Comparison of ENCODE assay signal across 9 cellular contexts in the genomic region with DNA sequence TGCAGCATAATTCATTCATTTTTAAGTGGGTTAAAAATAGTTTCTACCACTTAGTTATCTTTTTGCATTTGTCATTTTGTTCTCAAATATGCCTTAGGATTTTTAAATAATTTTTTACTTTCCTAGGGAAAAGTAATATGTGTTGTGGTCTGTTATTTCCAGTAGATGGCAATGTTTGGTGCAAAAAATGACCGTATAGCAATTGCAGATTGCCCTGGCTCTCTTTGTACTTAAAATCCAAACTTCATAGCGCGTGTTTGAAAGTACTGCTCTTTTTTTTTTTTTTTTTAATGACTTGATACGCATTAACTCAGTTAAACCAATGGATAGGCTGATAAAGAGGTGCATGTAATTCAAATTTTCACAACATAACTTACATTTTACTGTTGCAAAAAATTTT.
DNase-seq lines count a peak whose midpoint lies in the region; ATAC-seq, FAIRE-seq and TF ChIP-seq lines count a peak whose summit lies in the region.
"Had no signal": no experiment of that assay in that cellular context is flagged by ENCODE, and none has a peak within 500 bp of the region (broad histone marks: within the 10 kb centered on the region; RNA-seq: fewer than 3 reads in every experiment).

No MANE protein-coding gene starts in this region.

- H2AFZ ChIP-seq in PC-3 (ENCODE audit: low read length): no peak overlapping the region

- H4K20me1 ChIP-seq in PC-3 (ENCODE audit: low read length): no peaks in the 10 kb centered on the region

- TF ChIP-seq EP300 in tibial nerve (IDR thresholded peaks at IDR 0.05): no peak

- POLR2A ChIA-PET in PC-3 (lab: Charles Lee; ENCODE audit: unreplicated experiment): no interaction called here
- POLR2A ChIA-PET in activated CD4-positive, alpha-beta memory T cell treated with anti-CD3 and anti-CD28 coated beads, Interleukin-2, amount 10 ng/mL, durations not matched to agents 7 days and 5 days (lab: Charles Lee): no interaction called here

- H3K4me3 ChIP-seq in PC-3 (ENCODE audit: low read length) (no peak overlapping the region), tibial nerve (no peak overlapping the region)

- no peaks in the 10 kb centered on the region for H3K9me2 ChIP-seq in PC-3 (replicated peaks; ENCODE audit: low read length)

- H3K36me3 Mint-ChIP-seq in activated CD4-positive, alpha-beta memory T cell treated with anti-CD3 and anti-CD28 coated beads, Interleukin-2, amount 10 ng/mL, durations not matched to agents 7 days and 5 days (ENCODE audit: low read depth): no peaks in the 10 kb centered on the region

- no peaks in the 10 kb centered on the region for H3K4me1 Mint-ChIP-seq in activated CD4-positive, alpha-beta memory T cell treated with anti-CD3 and anti-CD28 coated beads, Interleukin-2, amount 10 ng/mL, durations not matched to agents 7 days and 5 days
- H3K4me1 Mint-ChIP-seq: central memory CD8-positive, alpha-beta T cell had no signal

- H3K4me2 ChIP-seq in PC-3 (ENCODE audit: low read length): no peak overlapping the region

- in situ Hi-C loops in ACHN (cut with HindIII; ENCODE audit: low pct_ligation_motif_present, low pct_unique_long_range_greater_than_20kb, low sequenced_read_pairs): no loop called here

- no peak overlapping the region for H3K9ac ChIP-seq in PC-3 (ENCODE audit: low read length)

- 0 to 13% methylated on average over 4 of the region's 4 CpGs for WGBS in tibial nerve, 2 donors

- H3K27me3 Mint-ChIP-seq in activated CD4-positive, alpha-beta memory T cell treated with anti-CD3 and anti-CD28 coated beads, Interleukin-2, amount 10 ng/mL, durations not matched to agents 7 days and 5 days: no peaks in the 10 kb centered on the region
- H3K27me3 Mint-ChIP-seq: central memory CD8-positive, alpha-beta T cell had no signal

- H3K27ac Mint-ChIP-seq in activated CD4-positive, alpha-beta memory T cell treated with anti-CD3 and anti-CD28 coated beads, Interleukin-2, amount 10 ng/mL, durations not matched to agents 7 days and 5 days: no peak overlapping the region

- intact Hi-C loops in PC-3 (cut with micrococcal nuclease): loop anchor here (1.0 to 10.0 kb wide), 4 partner anchors 97 to 1790 kb away; no protein-coding TSS in a partner anchor

- no peaks in the 10 kb centered on the region for H3K9me3 Mint-ChIP-seq in activated CD4-positive, alpha-beta memory T cell treated with anti-CD3 and anti-CD28 coated beads, Interleukin-2, amount 10 ng/mL, durations not matched to agents 7 days and 5 days
- H3K9me3 Mint-ChIP-seq: central memory CD8-positive, alpha-beta T cell had no signal

- ATAC-seq in PC-3: peak; percentile 65
- no peak for ATAC-seq in GM21825 (IDR thresholded peaks at IDR 0.05; ENCODE audit: unreplicated experiment)

- FAIRE-seq in GM12892 (lab: Jason Lieb, UNC): peak; percentile 33

- TF ChIP-seq CTCF in PC-3 (conservative IDR thresholded peaks at IDR 0.05; ENCODE audit: low read depth, low read length): peak; percentile 66
- peak; percentile 15 to 28 (median 26) for TF ChIP-seq CTCF in tibial nerve (IDR thresholded peaks at IDR 0.05)

- H3K9me3 ChIP-seq in PC-3 (ENCODE audit: low read length) (no peaks in the 10 kb centered on the region), tibial nerve (no peaks in the 10 kb centered on the region)

- BruUV-seq in PC-3 (replicated peaks; lab: Mats Ljungman, UMichigan): no TSS peak

- no peaks in the 10 kb centered on the region for H3F3A ChIP-seq in PC-3 (ENCODE audit: low read length, unreplicated experiment)

- H3K4me1 ChIP-seq in PC-3 (ENCODE audit: insufficient read depth, low read length) (no peaks in the 10 kb centered on the region), tibial nerve (no peaks in the 10 kb centered on the region)

- H3K27ac ChIP-seq in PC-3 (ENCODE audit: low read length) (no peak overlapping the region), tibial nerve (no peak overlapping the region)

- no peaks in the 10 kb centered on the region for H3K36me3 ChIP-seq in PC-3 (ENCODE audit: low read depth, low read length)
- H3K36me3 ChIP-seq in tibial nerve: no peaks in the 10 kb centered on the region

- CTCF ChIA-PET in PC-3 (lab: Charles Lee): no interaction called here
- CTCF ChIA-PET in activated CD4-positive, alpha-beta memory T cell treated with anti-CD3 and anti-CD28 coated beads, Interleukin-2, amount 10 ng/mL, durations not matched to agents 7 days and 5 days (lab: Charles Lee): interaction anchor here (0.8 to 1.7 kb wide), 4 partner anchors 98 to 240 kb away, joined by 3 to 5 read pairs (median 4); no protein-coding TSS in a partner anchor

- no peaks in the 10 kb centered on the region for H3K27me3 ChIP-seq in PC-3 (ENCODE audit: low read length)
- H3K27me3 ChIP-seq in tibial nerve: no peaks in the 10 kb centered on the region

- H3K4me3 Mint-ChIP-seq in activated CD4-positive, alpha-beta memory T cell treated with anti-CD3 and anti-CD28 coated beads, Interleukin-2, amount 10 ng/mL, durations not matched to agents 7 days and 5 days: no peak overlapping the region
- H3K4me3 Mint-ChIP-seq: central memory CD8-positive, alpha-beta T cell had no signal

- DNase-seq in ACHN: peak; percentile 33
- no peak for DNase-seq in GM12892 (ENCODE audit: insufficient read length)
- DNase-seq in PC-3: peak; percentile 52
- peak; percentile 57 for DNase-seq in fibroblast of peridontal ligament (ENCODE audit: extremely low read depth)
- DNase-seq in tibial nerve (ENCODE audit: low spot score in 2 of 2): no peak
- no peak for DNase-seq in LoVo (ENCODE audit: low spot score)
- DNase-seq in activated CD4-positive, alpha-beta memory T cell treated with anti-CD3 and anti-CD28 coated beads, Interleukin-2, amount 10 ng/mL, durations not matched to agents 7 days and 5 days: no peak

- TF ChIP-seq POLR2A in GM12892 (IDR thresholded peaks at IDR 0.05; ENCODE audit: low read depth, low read length) (no peak), tibial nerve (IDR thresholded peaks at IDR 0.05) (no peak)

- no peaks in the 10 kb centered on the region for H3K79me2 ChIP-seq in PC-3 (ENCODE audit: low read length)

Comparison
In these comparisons a context has a peak if more than half of its experiments do, and no peak if none do; other contexts are left out.
1. DNase-seq: peak in ACHN (single experiment), PC-3 (single experiment) and fibroblast of peridontal ligament (single experiment); none in GM12892 (single experiment), tibial nerve (0 of 2), LoVo (single experiment) and activated CD4-positive, alpha-beta memory T cell treated with anti-CD3 and anti-CD28 coated beads, Interleukin-2, amount 10 ng/mL, durations not matched to agents 7 days and 5 days (single experiment).